23 cellular contexts compared by ENCODE assay signal in the genomic region with DNA sequence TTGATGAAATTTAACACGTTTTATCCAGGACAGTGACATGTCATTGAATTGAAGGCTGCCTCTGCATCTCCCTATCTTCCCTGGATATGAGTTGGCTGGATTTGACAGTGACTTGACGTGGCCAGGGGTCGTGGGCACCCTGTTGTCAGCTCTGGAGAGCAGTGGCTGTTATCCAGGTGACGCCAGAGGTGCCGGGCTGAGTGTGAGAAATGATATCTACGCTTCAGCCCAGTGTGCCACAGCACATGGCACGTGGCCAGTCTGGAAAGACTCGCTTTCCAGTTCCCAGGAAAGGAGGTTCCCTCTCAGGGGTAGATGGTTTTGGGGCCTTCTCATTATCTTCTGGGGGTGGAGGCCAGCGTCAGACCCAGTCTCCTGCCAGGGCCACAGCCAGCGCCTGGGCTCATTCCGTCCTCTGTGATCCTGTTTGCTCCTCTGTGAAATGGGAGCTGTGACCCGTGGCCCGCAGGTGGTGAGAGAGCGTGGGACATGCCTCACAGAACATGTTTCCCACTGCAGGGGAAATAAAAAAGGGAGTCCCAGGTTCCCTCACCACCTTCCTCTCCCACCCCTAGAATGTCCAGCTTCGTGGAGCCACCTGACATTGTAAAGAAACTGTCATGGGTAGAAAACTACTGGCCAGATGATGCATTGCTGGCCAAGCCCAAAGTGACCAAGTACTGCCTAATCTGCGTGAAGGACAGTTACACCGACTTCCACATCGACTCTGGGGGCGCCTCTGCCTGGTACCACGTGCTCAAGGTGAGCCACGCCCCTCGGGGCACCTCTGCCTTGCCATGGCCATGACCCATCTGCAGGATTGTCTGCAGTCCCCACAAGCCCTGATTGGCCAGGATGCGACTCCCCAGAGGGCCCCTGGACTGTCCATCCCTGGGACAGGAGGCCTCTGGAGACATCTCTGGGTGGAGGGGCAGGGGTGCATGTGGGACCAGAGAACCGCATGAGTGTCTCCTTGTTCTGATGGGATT.
DNase-seq lines count a peak whose midpoint lies in the region; ATAC-seq and TF ChIP-seq lines count a peak whose summit lies in the region.
"Had no signal": no experiment of that assay in that cellular context is flagged by ENCODE, and none has a peak within 500 bp of the region (broad histone marks: within the 10 kb centered on the region; RNA-seq: fewer than 3 reads in every experiment).

No MANE protein-coding gene starts in this region.

- H4K20me1 ChIP-seq in osteoblast (ENCODE audit: insufficient read depth, low read length): no peaks in the 10 kb centered on the region

- H3K27ac ChIP-seq in Peyer's patch: no peak overlapping the region
- H3K27ac ChIP-seq in osteoblast (ENCODE audit: low read depth, low read length): no peak overlapping the region
- H3K27ac ChIP-seq: epithelial cell of prostate, heart left ventricle, parathyroid adenoma, RWPE1, transverse colon had no signal

- ATAC-seq in left cardiac atrium: peak in 1 of 2 donors; percentile 52
- ATAC-seq in GM21737 (IDR thresholded peaks at IDR 0.05; ENCODE audit: unreplicated experiment): no peak
- ATAC-seq: naive thymus-derived CD4-positive, alpha-beta T cell; SK-N-SH treated with all-trans-retinoic acid at 6 μM for 48 hours had no signal

- TF ChIP-seq CTCF in Peyer's patch (IDR thresholded peaks at IDR 0.05) (no peak), osteoblast (IDR thresholded peaks at IDR 0.05; ENCODE audit: extremely low read depth, low read depth, low read length) (no peak)

- TF ChIP-seq POLR2A in Peyer's patch (IDR thresholded peaks at IDR 0.05): no peak

- no peaks in the 10 kb centered on the region for H3K4me1 ChIP-seq in Peyer's patch
- no peaks in the 10 kb centered on the region for H3K4me1 ChIP-seq in osteoblast (ENCODE audit: insufficient read depth, low read length)
- H3K4me1 ChIP-seq: heart left ventricle, parathyroid adenoma, transverse colon had no signal

- intact Hi-C loops in left cardiac atrium (cut with DNase I): no loop called here

- H3K4me2 ChIP-seq in osteoblast (ENCODE audit: insufficient read depth, low read length): no peak overlapping the region

- H3K36me3 ChIP-seq in Peyer's patch (peaks cover 0 to 75% (median 0%) of the 10 kb centered on the region in 3 donors), osteoblast (ENCODE audit: insufficient read depth, low read length) (peaks cover 22% of the 10 kb centered on the region)

- no peaks in the 10 kb centered on the region for H3K79me2 ChIP-seq in osteoblast (ENCODE audit: insufficient read depth, low read length)
- H3K79me2 ChIP-seq: parathyroid adenoma had no signal

- H3K9me3 ChIP-seq in Peyer's patch (no peaks in the 10 kb centered on the region), osteoblast (ENCODE audit: low read depth, low read length) (no peaks in the 10 kb centered on the region)
- H3K9me3 ChIP-seq: heart left ventricle, transverse colon had no signal

- H2AFZ ChIP-seq in osteoblast (ENCODE audit: low read length): no peak overlapping the region
- H2AFZ ChIP-seq: parathyroid adenoma had no signal

- H3K27me3 ChIP-seq in Peyer's patch: no peaks in the 10 kb centered on the region
- no peaks in the 10 kb centered on the region for H3K27me3 ChIP-seq in osteoblast (ENCODE audit: insufficient read depth, low read length)
- H3K27me3 ChIP-seq: heart left ventricle, transverse colon had no signal

- peak in 2 of 3 donors; percentile 29 to 44 for DNase-seq in Peyer's patch
- peak; percentile 4 for DNase-seq in activated naive CD4-positive, alpha-beta T cell treated with anti-CD3 and anti-CD28 coated beads, Interleukin-2, amount 50 U/mL, for 16 hours
- peak; percentile 48 for DNase-seq in left cardiac atrium
- peak; percentile 43 for DNase-seq in osteoblast (ENCODE audit: insufficient read length, low spot score, missing footprints)
- no peak for DNase-seq in epidermal melanocyte (ENCODE audit: insufficient read length, low spot score)
- DNase-seq in middle frontal gyrus (ENCODE audit: extremely low spot score, low spot score): no peak
- DNase-seq: activated CD4-positive, alpha-beta memory T cell treated with anti-CD3 and anti-CD28 coated beads for 36 hours; activated gamma-delta T cell treated with Interleukin-2 at 50 U/mL for 16 hours; central memory CD4-positive, alpha-beta T cell; EL; mesendoderm; naive thymus-derived CD4-positive, alpha-beta T cell; NCI-H1092 treated with DMSO at 0.1 percent for 48 hours; NCI-H2081; NCI-H345; NCI-H774; transverse colon had no signal

- H3K4me3 ChIP-seq in Peyer's patch (no peak overlapping the region), osteoblast (ENCODE audit: insufficient read depth, low read length) (no peak overlapping the region)
- H3K4me3 ChIP-seq: heart left ventricle, transverse colon had no signal

Comparison
In these comparisons a context has a peak if more than half of its experiments do, and no peak if none do; other contexts are left out.
1. DNase-seq: peak in Peyer's patch (2 of 3), activated naive CD4-positive, alpha-beta T cell treated with anti-CD3 and anti-CD28 coated beads, Interleukin-2, amount 50 U/mL, for 16 hours (single experiment), left cardiac atrium (single experiment) and osteoblast (single experiment); none in epidermal melanocyte (single experiment) and middle frontal gyrus (single experiment).